ENCODE assay signal across 1 cellular context in genomic region chr14:71321556-71322315, GRCh38.
TF ChIP-seq lines count a peak whose summit lies in the region.

No MANE protein-coding gene starts in this region.

TF ChIP-seq in HepG2, 621 proteins besides CTCF, POLR2A, EP300 and RAD21 (continued from another document and continues in another):
- TF ChIP-seq UBTF (CRISPR knock-in tag; IDR thresholded peaks at IDR 0.05) = no peak
- no peak for TF ChIP-seq SNAI1 (CRISPR knock-in tag; IDR thresholded peaks at IDR 0.05; ENCODE audit: borderline replicate concordance)
- no peak for TF ChIP-seq MAFK (conservative IDR thresholded peaks at IDR 0.05 in 1 of 2, IDR thresholded peaks at IDR 0.05 in 1 of 2; ENCODE audit: low read length in 2 of 2)
- no peak for TF ChIP-seq CSRNP2 (CRISPR knock-in tag; conservative IDR thresholded peaks at IDR 0.05; ENCODE audit: low read depth)
- TF ChIP-seq GZF1 (CRISPR knock-in tag; IDR thresholded peaks at IDR 0.05) = no peak
- TF ChIP-seq HOMEZ (CRISPR knock-in tag; IDR thresholded peaks at IDR 0.05; ENCODE audit: low read depth) = no peak
- TF ChIP-seq HMGA1 (CRISPR knock-in tag; conservative IDR thresholded peaks at IDR 0.05) = no peak
- no peak for TF ChIP-seq ZNF543 (CRISPR knock-in tag; IDR thresholded peaks at IDR 0.05)
- no peak for TF ChIP-seq FOXK1 (CRISPR knock-in tag; IDR thresholded peaks at IDR 0.05; ENCODE audit: borderline replicate concordance, low read depth)
- no peak for TF ChIP-seq KAT2B (IDR thresholded peaks at IDR 0.05; ENCODE audit: borderline replicate concordance, low read depth, low read length)
- TF ChIP-seq ZNF451 (CRISPR knock-in tag; IDR thresholded peaks at IDR 0.05) = no peak
- no peak for TF ChIP-seq ZNF850 (CRISPR knock-in tag; conservative IDR thresholded peaks at IDR 0.05)
- no peak for TF ChIP-seq ZNF430 (CRISPR knock-in tag; IDR thresholded peaks at IDR 0.05)
- 0 out of 2 replicates have a peak, but pooled peaks have one; percentile 64 for TF ChIP-seq ZNF224 (CRISPR knock-in tag; IDR thresholded peaks at IDR 0.05)
- no peak for TF ChIP-seq POGK (CRISPR knock-in tag; conservative IDR thresholded peaks at IDR 0.05)
- TF ChIP-seq ZNF354B (CRISPR knock-in tag; IDR thresholded peaks at IDR 0.05) = no peak
- TF ChIP-seq ZFP36L2 (CRISPR knock-in tag; IDR thresholded peaks at IDR 0.05) = no peak
- TF ChIP-seq SPEN (CRISPR knock-in tag; IDR thresholded peaks at IDR 0.05; ENCODE audit: low read depth) = no peak
- peak; percentile 24; the same call in 1 of the 2 replicates for TF ChIP-seq ZNF143 (CRISPR knock-in tag; IDR thresholded peaks at IDR 0.05)
- no peak for TF ChIP-seq ZNF691 (CRISPR knock-in tag; IDR thresholded peaks at IDR 0.05; ENCODE audit: borderline replicate concordance, low read depth)
- no peak for TF ChIP-seq ARID3A (IDR thresholded peaks at IDR 0.05; ENCODE audit: low read depth, low read length)
- no peak for TF ChIP-seq BRD4 (CRISPR knock-in tag; IDR thresholded peaks at IDR 0.05)
- TF ChIP-seq PBX2 (CRISPR knock-in tag; IDR thresholded peaks at IDR 0.05) = no peak
- no peak for TF ChIP-seq TOE1 (CRISPR knock-in tag; IDR thresholded peaks at IDR 0.05)
- no peak for TF ChIP-seq ZNF619 (CRISPR knock-in tag; IDR thresholded peaks at IDR 0.05)
- 0 out of 2 replicates have a peak, but pooled peaks have one; percentile 17 for TF ChIP-seq FOXJ3 (CRISPR knock-in tag; IDR thresholded peaks at IDR 0.05; ENCODE audit: borderline replicate concordance)
- TF ChIP-seq ZNF713 (CRISPR knock-in tag; IDR thresholded peaks at IDR 0.05) = no peak
- TF ChIP-seq CREM (IDR thresholded peaks at IDR 0.05) = no peak
- TF ChIP-seq CREM (CRISPR knock-in tag; IDR thresholded peaks at IDR 0.05) = no peak
- no peak for TF ChIP-seq E2F2 (CRISPR knock-in tag; IDR thresholded peaks at IDR 0.05; ENCODE audit: borderline replicate concordance)
- TF ChIP-seq HOXA5 (CRISPR knock-in tag; IDR thresholded peaks at IDR 0.05) = no peak
- no peak for TF ChIP-seq MZF1 (CRISPR knock-in tag; IDR thresholded peaks at IDR 0.05; ENCODE audit: borderline replicate concordance)
- peak in 1 of 2 experiments; percentile 61; a peak in 1 of 4 replicates for TF ChIP-seq ATF4 (CRISPR knock-in tag; IDR thresholded peaks at IDR 0.05)
- TF ChIP-seq LRRFIP1 (CRISPR knock-in tag; conservative IDR thresholded peaks at IDR 0.05) = no peak
- TF ChIP-seq ZBTB26 (CRISPR knock-in tag; IDR thresholded peaks at IDR 0.05; ENCODE audit: borderline replicate concordance) = no peak
- peak; percentile 18; the same call in 1 of the 2 replicates for TF ChIP-seq ZNF598 (CRISPR knock-in tag; IDR thresholded peaks at IDR 0.05; ENCODE audit: borderline replicate concordance)
- TF ChIP-seq NKX3-1 (CRISPR knock-in tag; IDR thresholded peaks at IDR 0.05) = no peak
- TF ChIP-seq HNF4A (CRISPR knock-in tag; IDR thresholded peaks at IDR 0.05) = no peak
- no peak for TF ChIP-seq CENPX (CRISPR knock-in tag; IDR thresholded peaks at IDR 0.05)
- no peak for TF ChIP-seq ETS1 (CRISPR knock-in tag; IDR thresholded peaks at IDR 0.05)
- TF ChIP-seq ZNF292 (CRISPR knock-in tag; IDR thresholded peaks at IDR 0.05; ENCODE audit: borderline replicate concordance, low read depth) = no peak
- no peak for TF ChIP-seq ZNF564 (CRISPR knock-in tag; IDR thresholded peaks at IDR 0.05)
- 0 out of 2 replicates have a peak, but pooled peaks have one; percentile 33 for TF ChIP-seq ELF3 (CRISPR knock-in tag; IDR thresholded peaks at IDR 0.05)
- no peak for TF ChIP-seq PPARG (CRISPR knock-in tag; conservative IDR thresholded peaks at IDR 0.05)
- TF ChIP-seq ZNF615 (CRISPR knock-in tag; IDR thresholded peaks at IDR 0.05; ENCODE audit: borderline replicate concordance) = no peak
- no peak for TF ChIP-seq ZNF160 (CRISPR knock-in tag; IDR thresholded peaks at IDR 0.05)
- no peak for TF ChIP-seq TAF15 (IDR thresholded peaks at IDR 0.05; ENCODE audit: low read depth, low read length, poor library complexity, severe bottlenecking)
- no peak for TF ChIP-seq ZNF530 (CRISPR knock-in tag; IDR thresholded peaks at IDR 0.05; ENCODE audit: low read depth)
- TF ChIP-seq HNRNPL (IDR thresholded peaks at IDR 0.05; ENCODE audit: low read depth, low read length) = no peak
